In the genomic region with DNA sequence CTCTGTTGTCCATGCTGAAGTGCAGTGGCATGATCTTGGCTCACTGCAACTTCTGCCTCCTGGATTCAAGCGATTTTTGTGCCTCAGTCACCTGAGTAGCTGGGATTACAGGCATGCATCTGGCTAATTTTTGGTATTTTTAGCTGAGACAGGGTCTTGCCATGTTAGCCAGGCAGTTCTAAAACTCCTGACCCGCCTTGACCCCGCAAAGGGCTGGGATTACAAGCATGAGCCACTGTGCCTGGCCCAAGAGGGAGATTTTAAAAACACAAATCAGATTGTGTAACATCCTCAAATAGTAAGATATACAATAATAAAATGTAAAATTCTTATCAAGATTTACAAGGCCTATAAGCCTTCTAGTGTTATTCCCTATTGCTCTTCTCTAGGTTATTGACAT, we compare ENCODE assay signal across 22 cellular contexts.
"Had no signal": no experiment of that assay in that cellular context is flagged by ENCODE, and none has a peak within 500 bp of the region (broad histone marks: within the 10 kb centered on the region; RNA-seq: fewer than 3 reads in every experiment).

No MANE protein-coding gene starts in this region.

- H3K36me3 ChIP-seq: adrenal gland, colonic mucosa, esophagus squamous epithelium, neutrophil, ovary, upper lobe of left lung had no signal

- H3K27ac ChIP-seq: adrenal gland, colonic mucosa, dorsolateral prefrontal cortex, neutrophil, ovary, testis, upper lobe of left lung had no signal

- H3K9me3 ChIP-seq: adrenal gland, colonic mucosa, esophagus squamous epithelium, neutrophil, ovary, testis, upper lobe of left lung had no signal

- H3K4me1 ChIP-seq: colonic mucosa, testis had no signal

- ATAC-seq: activated T-cell treated with anti-CD3 and anti-CD28 coated beads, Interleukin-2, amount 50 U/mL, for 4 hours; left ventricle myocardium superior; natural killer cell treated with Interleukin-12 subunit alpha and Interleukin-12 subunit beta and Interleukin-15 and Interleukin-18, amount 100 ng/mL, for 72 hours; right cardiac atrium; stimulated activated naive B cell treated with anti-CD40 and anti-IgM and Interleukin-4, amounts not matched to agents 10 μg/mL and 1 μg/mL and 100 μg/mL, for 72 hours had no signal

- H3K4me3 ChIP-seq: adrenal gland, colonic mucosa, dorsolateral prefrontal cortex, esophagus squamous epithelium, ovary, testis, upper lobe of left lung had no signal

- DNase-seq: activated CD4-positive, alpha-beta T cell treated with anti-CD3 and anti-CD28 coated beads for 1 hour; activated CD8-positive, alpha-beta memory T cell treated with anti-CD3 and anti-CD28 coated beads for 24 hours; activated CD8-positive, alpha-beta memory T cell treated with anti-CD3 and anti-CD28 coated beads, Interleukin-2, amount 50 U/mL, for 4 hours; activated naive CD4-positive, alpha-beta T cell; activated T-cell treated with anti-CD3 and anti-CD28 coated beads, Interleukin-2, amount 50 U/mL, for 4 hours; adrenal gland; colonic mucosa; dorsolateral prefrontal cortex; esophagus squamous epithelium; left ventricle myocardium superior; ovary; right cardiac atrium; small intestine; stimulated activated CD4-positive, alpha-beta T cell treated with anti-CD3 and anti-CD28 coated beads, Interleukin-15, amount 100 ng/mL, for 24 hours; stimulated activated CD8-positive, alpha-beta memory T cell treated with anti-CD3 and anti-CD28 coated beads, Interleukin-4, amount 100 ng/mL, for 48 hours; stimulated activated naive B cell treated with anti-CD40 and anti-IgM and Interleukin-4, amounts not matched to agents 10 μg/mL and 1 μg/mL and 100 μg/mL, for 72 hours; SW 1271; T-helper 2 cell; testis had no signal

- H3K27me3 ChIP-seq: adrenal gland, colonic mucosa, esophagus squamous epithelium, neutrophil, ovary, testis, upper lobe of left lung had no signal
